ENCODE assay signal across 17 cellular contexts in the genomic region with DNA sequence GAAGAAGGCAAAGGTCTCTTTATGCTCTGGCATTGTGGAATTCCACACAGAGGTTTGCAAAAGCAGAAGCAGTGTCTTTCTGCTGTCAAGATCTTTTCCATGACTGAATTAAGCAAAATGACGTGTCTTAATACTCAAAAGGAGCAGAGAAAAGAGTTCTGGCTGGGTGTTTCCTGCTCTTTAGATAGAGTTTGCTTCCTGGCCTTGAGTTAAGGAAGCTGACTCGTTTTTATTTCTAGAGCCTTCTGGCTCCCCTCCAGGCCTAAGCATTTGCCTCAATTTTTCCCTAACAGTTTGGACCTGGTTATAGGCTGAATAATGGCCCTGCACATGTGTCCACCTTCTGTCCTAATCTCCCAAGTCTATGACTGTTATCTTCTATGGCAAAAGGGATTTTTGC. TPM values are rescaled to one million over a fixed set of nuclear protein-coding genes. Genes with fewer than 3 reads are reported as not detected.
DNase-seq lines count a peak whose midpoint lies in the region; ATAC-seq and TF ChIP-seq lines count a peak whose summit lies in the region.
"Had no signal": no experiment of that assay in that cellular context is flagged by ENCODE, and none has a peak within 500 bp of the region (broad histone marks: within the 10 kb centered on the region; RNA-seq: fewer than 3 reads in every experiment).

No MANE protein-coding gene starts in this region.

- H3K9me3 Mint-ChIP-seq in immature natural killer cell, result no peaks in the 10 kb centered on the region

- H3K27ac ChIP-seq in adrenal gland, result peak overlapping the region in 2 of 5 donors; percentile 42 to 81
- peak overlapping the region; percentile 86 for H3K27ac ChIP-seq in left ventricle myocardium inferior (replicated peaks)
- no peak overlapping the region for H3K27ac ChIP-seq in OCI-LY7 (ENCODE audit: low read depth, low read length, poor library complexity, severe bottlenecking)
- H3K27ac ChIP-seq: tibial artery had no signal

- H2AFZ ChIP-seq in OCI-LY7 (ENCODE audit: low read length), result no peak overlapping the region

- H3K27me3 ChIP-seq in adrenal gland, result no peaks in the 10 kb centered on the region
- H3K27me3 ChIP-seq in left ventricle myocardium inferior (ENCODE audit: low read depth), result no peaks in the 10 kb centered on the region
- H3K27me3 ChIP-seq: tibial artery had no signal

- H3K9me3 ChIP-seq in adrenal gland (replicated peaks in 1 of 3) (no peaks in the 10 kb centered on the region), left ventricle myocardium inferior (replicated peaks) (no peaks in the 10 kb centered on the region), OCI-LY7 (ENCODE audit: low read length) (no peaks in the 10 kb centered on the region)
- H3K9me3 ChIP-seq: tibial artery had no signal

- H3K4me3 ChIP-seq in adrenal gland (no peak overlapping the region), left ventricle myocardium inferior (no peak overlapping the region), OCI-LY7 (ENCODE audit: low read depth, low read length, poor library complexity, severe bottlenecking) (no peak overlapping the region)
- H3K4me3 ChIP-seq: tibial artery had no signal

- no TSS peak for BruUV-seq in OCI-LY7 (replicated peaks; lab: Mats Ljungman, UMichigan)

- POLR2A ChIA-PET in OCI-LY7 (lab: Charles Lee), result no interaction called here

- CTCF ChIA-PET in OCI-LY7 (lab: Charles Lee; ENCODE audit: unreplicated experiment), result no interaction called here

- H3K4me1 Mint-ChIP-seq in immature natural killer cell, result no peaks in the 10 kb centered on the region
- H3K4me1 Mint-ChIP-seq: activated naive CD8-positive, alpha-beta T cell treated with anti-CD3 and anti-CD28 coated beads, Interleukin-2, amount 10 ng/mL, durations not matched to agents 7 days and 5 days had no signal

- TF ChIP-seq CTCF in adrenal gland (IDR thresholded peaks at IDR 0.05), result no peak
- TF ChIP-seq CTCF in left ventricle myocardium inferior (IDR thresholded peaks at IDR 0.05; ENCODE audit: borderline replicate concordance), result no peak
- TF ChIP-seq CTCF in OCI-LY7 (conservative IDR thresholded peaks at IDR 0.05; ENCODE audit: low read length), result no peak

- intact Hi-C loops in adrenal gland (cut with DNase I), result no loop called here
- intact Hi-C loops in left ventricle myocardium inferior (cut with micrococcal nuclease), result no loop called here
- intact Hi-C loops in OCI-LY7 (cut with micrococcal nuclease; ENCODE audit: unreplicated experiment), result no loop called here

- no peak for ATAC-seq in GM21515 (IDR thresholded peaks at IDR 0.05; ENCODE audit: unreplicated experiment)

- no peaks in the 10 kb centered on the region for H3K9me2 ChIP-seq in OCI-LY7 (ENCODE audit: insufficient read depth, low read length)

- H4K20me1 ChIP-seq in OCI-LY7 (ENCODE audit: insufficient read depth, low read length), result no peaks in the 10 kb centered on the region

- whole genome bisulfite sequencing in adrenal gland, 4 donors, result 7 to 13% (median 10%) methylated on average over 2 of the region's 2 CpGs

- H3K27me3 Mint-ChIP-seq in immature natural killer cell (ENCODE audit: low read depth in 3 of 3), result peaks cover 4 to 9% (median 8%) of the 10 kb centered on the region in 3 donors
- H3K27me3 Mint-ChIP-seq: activated naive CD8-positive, alpha-beta T cell treated with anti-CD3 and anti-CD28 coated beads, Interleukin-2, amount 10 ng/mL, durations not matched to agents 7 days and 5 days had no signal

- H3K4me3 Mint-ChIP-seq in immature natural killer cell, result no peak overlapping the region
- H3K4me3 Mint-ChIP-seq: activated naive CD8-positive, alpha-beta T cell treated with anti-CD3 and anti-CD28 coated beads, Interleukin-2, amount 10 ng/mL, durations not matched to agents 7 days and 5 days had no signal

- H3K4me2 ChIP-seq in OCI-LY7 (ENCODE audit: low read length), result no peak overlapping the region

- no peaks in the 10 kb centered on the region for H3K79me2 ChIP-seq in OCI-LY7 (ENCODE audit: insufficient read depth, low read depth, low read length)

- DNase-seq in CD1c-positive myeloid dendritic cell (ENCODE audit: extremely low spot score) (peak; percentile 32), adrenal gland (peak; percentile 28 to 72 (median 39)), left ventricle myocardium inferior (no peak), pulmonary artery endothelial cell (ENCODE audit: low read depth, low spot score) (peak; percentile 98), OCI-LY7 (ENCODE audit: low spot score) (no peak), immature natural killer cell (no peak), NCI-H187 treated with DMSO at 0.1 percent for 48 hours (lab: John Stamatoyannopoulos, UW) (no peak)
- DNase-seq: activated naive CD8-positive, alpha-beta T cell treated with anti-CD3 and anti-CD28 coated beads, Interleukin-2, amount 10 ng/mL, durations not matched to agents 7 days and 5 days; DMS53; HCEC 1CT; hypothalamus; NCI-H2107; OCI-M1; tibial artery had no signal

- no peaks in the 10 kb centered on the region for H3K36me3 ChIP-seq in adrenal gland (replicated peaks in 1 of 2)
- no peaks in the 10 kb centered on the region for H3K36me3 ChIP-seq in left ventricle myocardium inferior
- H3K36me3 ChIP-seq in OCI-LY7 (ENCODE audit: insufficient read depth, low read length), result no peaks in the 10 kb centered on the region
- H3K36me3 ChIP-seq: tibial artery had no signal

- no peaks in the 10 kb centered on the region for H3K36me3 Mint-ChIP-seq in immature natural killer cell

- H3K27ac Mint-ChIP-seq in immature natural killer cell, result no peak overlapping the region
- H3K27ac Mint-ChIP-seq: activated naive CD8-positive, alpha-beta T cell treated with anti-CD3 and anti-CD28 coated beads, Interleukin-2, amount 10 ng/mL, durations not matched to agents 7 days and 5 days had no signal

- TF ChIP-seq POLR2A in adrenal gland (IDR thresholded peaks at IDR 0.05), result no peak

- H3K4me1 ChIP-seq in adrenal gland (replicated peaks in 1 of 2), result peaks cover 0 to 14% of the 10 kb centered on the region in 2 donors
- H3K4me1 ChIP-seq in left ventricle myocardium inferior, result peaks cover 33% of the 10 kb centered on the region
- H3K4me1 ChIP-seq in OCI-LY7 (ENCODE audit: insufficient read depth, low read length, poor library complexity, severe bottlenecking), result no peaks in the 10 kb centered on the region
- H3K4me1 ChIP-seq: tibial artery had no signal

RNA-seq across cellular contexts. Expression of gene TAS2R41, which starts 21.6 kb away (rescaled TPM):
- total RNA-seq in adrenal gland, result under 1 TPM in 1 of 8 donors, not detected in 7; 0.28 TPM
- polyA plus RNA-seq in adrenal gland, result not detected
- total RNA-seq in left ventricle myocardium inferior, result not detected
- total RNA-seq in pulmonary artery endothelial cell, result not detected in 2 replicates
- total RNA-seq in OCI-LY7 (2014; rRNA removed; shearing (Covaris generic)), result not detected in 2 replicates
- not detected in 2 replicates for total RNA-seq in OCI-LY7 (2022)
- not detected for polyA plus RNA-seq in immature natural killer cell
- total RNA-seq: activated naive CD8-positive, alpha-beta T cell treated with anti-CD3 and anti-CD28 coated beads, Interleukin-2, amount 10 ng/mL, durations not matched to agents 7 days and 5 days; T-helper 1 cell treated with Interleukin-12 subunit alpha and Interleukin-12 subunit beta and Interleukin-4 antibody, amounts not matched to agents 30 ng/mL and 1 ng/mL, for 36 hours had no signal
- polyA plus RNA-seq: AG04450 had no signal

RNA-seq across cellular contexts. Expression of gene TAS2R60, which starts 56.0 kb away (rescaled TPM):
- total RNA-seq in adrenal gland (under 1 TPM in 1 of 8 donors, not detected in 7; 0.42 TPM), left ventricle myocardium inferior (not detected), pulmonary artery endothelial cell (not detected in 2 replicates), OCI-LY7 (2022) (not detected in 2 replicates)
- polyA plus RNA-seq in adrenal gland (not detected), immature natural killer cell (not detected)
- total RNA-seq in OCI-LY7 (2014; rRNA removed; shearing (Covaris generic)), result not detected in 2 replicates
- total RNA-seq: T-helper 1 cell treated with Interleukin-12 subunit alpha and Interleukin-12 subunit beta and Interleukin-4 antibody, amounts not matched to agents 30 ng/mL and 1 ng/mL, for 36 hours had no signal
- polyA plus RNA-seq: AG04450 had no signal

Comparison
In these comparisons a context has a peak if more than half of its experiments do, and no peak if none do; other contexts are left out.
1. DNase-seq: peak in CD1c-positive myeloid dendritic cell (single experiment), adrenal gland (7 of 7) and pulmonary artery endothelial cell (single experiment); none in left ventricle myocardium inferior (single experiment), OCI-LY7 (single experiment), immature natural killer cell (0 of 3) and NCI-H187 treated with DMSO at 0.1 percent for 48 hours (single experiment).